Comparison of ENCODE assay signal across 19 cellular contexts in the genomic region with DNA sequence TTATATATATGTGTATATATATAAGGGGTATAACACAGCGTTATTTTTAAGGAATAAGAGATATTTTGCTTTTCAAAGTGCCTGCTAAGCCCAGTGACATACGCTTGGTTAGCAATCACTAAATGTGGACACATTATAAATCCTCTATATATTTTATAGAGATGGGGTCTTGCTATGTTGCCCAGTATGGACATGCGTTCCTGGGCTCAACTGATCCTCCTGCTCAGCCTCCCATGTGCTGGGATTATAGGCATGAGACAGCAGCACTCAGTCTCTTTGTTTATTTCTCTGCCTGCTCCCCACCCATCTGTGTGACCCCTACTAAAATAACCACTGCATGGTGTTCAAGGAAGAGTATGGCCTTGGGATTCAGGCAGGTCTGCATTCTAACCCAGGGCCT.
DNase-seq lines count a peak whose midpoint lies in the region; ATAC-seq and TF ChIP-seq lines count a peak whose summit lies in the region.
"Had no signal": no experiment of that assay in that cellular context is flagged by ENCODE, and none has a peak within 500 bp of the region (broad histone marks: within the 10 kb centered on the region; RNA-seq: fewer than 3 reads in every experiment).

No MANE protein-coding gene starts in this region.

- ATAC-seq in left ventricle myocardium superior, result no peak
- ATAC-seq in stimulated activated naive B cell treated with anti-CD40 and anti-IgM and Interleukin-4, amounts not matched to agents 10 μg/mL and 1 μg/mL and 100 μg/mL, for 72 hours (replicated peaks), result no peak

- H3K4me3 Mint-ChIP-seq in glutamatergic neuron (ENCODE audit: unreplicated experiment), result no peak overlapping the region
- no peak overlapping the region for H3K4me3 Mint-ChIP-seq in stimulated activated naive B cell treated with anti-CD40 and anti-IgM and Interleukin-4, amounts not matched to agents 10 μg/mL and 1 μg/mL and 100 μg/mL, for 72 hours

- no peak for TF ChIP-seq CTCF in left ventricle myocardium inferior (IDR thresholded peaks at IDR 0.05; ENCODE audit: borderline replicate concordance)
- no peak for TF ChIP-seq CTCF in glutamatergic neuron (IDR thresholded peaks at IDR 0.05; ENCODE audit: partially characterized antibody, unreplicated experiment)
- TF ChIP-seq CTCF in vagina (IDR thresholded peaks at IDR 0.05), result no peak

- H3K27ac ChIP-seq in left ventricle myocardium inferior (replicated peaks), result peak overlapping the region; percentile 71
- H3K27ac ChIP-seq in vagina, result peak overlapping the region; percentile 87
- H3K27ac ChIP-seq: C4-2B, RWPE1 had no signal

- H3K27ac Mint-ChIP-seq in glutamatergic neuron (ENCODE audit: unreplicated experiment), result peak overlapping the region; percentile 82
- H3K27ac Mint-ChIP-seq in stimulated activated naive B cell treated with anti-CD40 and anti-IgM and Interleukin-4, amounts not matched to agents 10 μg/mL and 1 μg/mL and 100 μg/mL, for 72 hours, result peak overlapping the region; percentile 20

- H3K27me3 Mint-ChIP-seq in glutamatergic neuron (ENCODE audit: unreplicated experiment), result peaks cover 6% of the 10 kb centered on the region
- no peaks in the 10 kb centered on the region for H3K27me3 Mint-ChIP-seq in stimulated activated naive B cell treated with anti-CD40 and anti-IgM and Interleukin-4, amounts not matched to agents 10 μg/mL and 1 μg/mL and 100 μg/mL, for 72 hours

- H3K4me1 ChIP-seq in left ventricle myocardium inferior, result peaks cover 16% of the 10 kb centered on the region
- peaks cover 51% of the 10 kb centered on the region for H3K4me1 ChIP-seq in vagina
- H3K4me1 ChIP-seq: HAP-1 had no signal

- H3K36me3 Mint-ChIP-seq in glutamatergic neuron (ENCODE audit: unreplicated experiment), result no peaks in the 10 kb centered on the region
- peaks cover 41 to 56% of the 10 kb centered on the region in 2 donors for H3K36me3 Mint-ChIP-seq in stimulated activated naive B cell treated with anti-CD40 and anti-IgM and Interleukin-4, amounts not matched to agents 10 μg/mL and 1 μg/mL and 100 μg/mL, for 72 hours

- peaks cover 7% of the 10 kb centered on the region for H3K9me3 ChIP-seq in left ventricle myocardium inferior (replicated peaks)
- no peaks in the 10 kb centered on the region for H3K9me3 ChIP-seq in vagina
- H3K9me3 ChIP-seq: HAP-1 had no signal

- H3K4me1 Mint-ChIP-seq in glutamatergic neuron (ENCODE audit: low read depth, unreplicated experiment), result peaks cover 29% of the 10 kb centered on the region
- H3K4me1 Mint-ChIP-seq in stimulated activated naive B cell treated with anti-CD40 and anti-IgM and Interleukin-4, amounts not matched to agents 10 μg/mL and 1 μg/mL and 100 μg/mL, for 72 hours, result peaks cover 44 to 84% of the 10 kb centered on the region in 2 donors

- in situ Hi-C loops in ACHN (cut with HindIII; ENCODE audit: low pct_ligation_motif_present, low pct_unique_long_range_greater_than_20kb, low sequenced_read_pairs), result no loop called here

- H3K36me3 ChIP-seq in left ventricle myocardium inferior (no peaks in the 10 kb centered on the region), vagina (no peaks in the 10 kb centered on the region)
- H3K36me3 ChIP-seq: HAP-1 had no signal

- H3K9me3 Mint-ChIP-seq in glutamatergic neuron (ENCODE audit: unreplicated experiment), result peaks cover 7% of the 10 kb centered on the region
- no peaks in the 10 kb centered on the region for H3K9me3 Mint-ChIP-seq in stimulated activated naive B cell treated with anti-CD40 and anti-IgM and Interleukin-4, amounts not matched to agents 10 μg/mL and 1 μg/mL and 100 μg/mL, for 72 hours

- intact Hi-C loops in left ventricle myocardium inferior (cut with micrococcal nuclease) (no loop called here), left ventricle myocardium superior (cut with micrococcal nuclease) (no loop called here), vagina (cut with DNase I) (loop anchor here (10.0 kb wide), 1 partner anchor 113 kb away; no protein-coding TSS in a partner anchor)

- DNase-seq in left ventricle myocardium inferior (no peak), left ventricle myocardium superior (no peak), glutamatergic neuron (no peak), vagina (ENCODE audit: extremely low spot score in 2 of 2) (no peak), ACHN (no peak), NCI-H82 treated with DMSO at 0.1 percent for 48 hours (lab: John Stamatoyannopoulos, UW; ENCODE audit: unreplicated experiment) (no peak), NCI-H774 (lab: John Stamatoyannopoulos, UW) (no peak)
- no peak for DNase-seq in stimulated activated naive B cell treated with anti-CD40 and anti-IgM and Interleukin-4, amounts not matched to agents 10 μg/mL and 1 μg/mL and 100 μg/mL, for 72 hours
- DNase-seq: 8988T, EL, MV-4-11, NCI-H1417, NCI-H187 treated with DMSO at 0.1 percent for 48 hours, NCI-H2171, NCI-H446, NCI-H69 had no signal

- H3K4me3 ChIP-seq in left ventricle myocardium inferior (no peak overlapping the region), vagina (no peak overlapping the region)
- H3K4me3 ChIP-seq: HAP-1 had no signal

- no peak for TF ChIP-seq POLR2A in vagina (IDR thresholded peaks at IDR 0.05)

- H3K27me3 ChIP-seq in left ventricle myocardium inferior (ENCODE audit: low read depth), result no peaks in the 10 kb centered on the region
- no peaks in the 10 kb centered on the region for H3K27me3 ChIP-seq in vagina
